Comparison of ENCODE assay signal across 8 cellular contexts in genomic region chr19:37505958-37506386, GRCh38. TPM values are rescaled to one million over a fixed set of nuclear protein-coding genes. Genes with fewer than 3 reads are reported as not detected.
DNase-seq lines count a peak whose midpoint lies in the region; ATAC-seq and TF ChIP-seq lines count a peak whose summit lies in the region.

No MANE protein-coding gene starts in this region.

- peak overlapping the region; percentile 92 for H2AFZ ChIP-seq in hepatocyte

- peak overlapping the region; percentile 78 for H3K27ac ChIP-seq in SJCRH30
- H3K27ac ChIP-seq in hepatocyte = peak overlapping the region; percentile 99

- peak; percentile 41 to 55 for ATAC-seq in stimulated activated naive B cell treated with anti-CD40 and anti-IgM and Interleukin-4, amounts not matched to agents 10 μg/mL and 1 μg/mL and 100 μg/mL, for 72 hours (replicated peaks)
- ATAC-seq in GM18858 (IDR thresholded peaks at IDR 0.05; ENCODE audit: unreplicated experiment) (no peak), HG03439 (IDR thresholded peaks at IDR 0.05; ENCODE audit: unreplicated experiment) (no peak), HG02763 (IDR thresholded peaks at IDR 0.05; ENCODE audit: unreplicated experiment) (no peak)

- H4K20me1 ChIP-seq in hepatocyte (ENCODE audit: insufficient read depth, poor library complexity, severe bottlenecking) = no peaks in the 10 kb centered on the region

- peaks cover 3% of the 10 kb centered on the region for H3K79me2 ChIP-seq in hepatocyte

- peak overlapping the region; percentile 85 for H3K4me2 ChIP-seq in hepatocyte

- no peak overlapping the region for H3K4me3 Mint-ChIP-seq in stimulated activated naive B cell treated with anti-CD40 and anti-IgM and Interleukin-4, amounts not matched to agents 10 μg/mL and 1 μg/mL and 100 μg/mL, for 72 hours

- no peak overlapping the region for H3K27ac Mint-ChIP-seq in stimulated activated naive B cell treated with anti-CD40 and anti-IgM and Interleukin-4, amounts not matched to agents 10 μg/mL and 1 μg/mL and 100 μg/mL, for 72 hours

- WGBS in hepatocyte (ENCODE audit: low lambda C conversion rate, missing lambda C conversion rate) = 7% methylated on average over 12 of the region's 12 CpGs

- H3K27me3 ChIP-seq in SJCRH30 = no peaks in the 10 kb centered on the region
- H3K27me3 ChIP-seq in hepatocyte = no peaks in the 10 kb centered on the region

- H3K9me2 ChIP-seq in hepatocyte (replicated peaks; ENCODE audit: insufficient read depth) = no peaks in the 10 kb centered on the region

- H3K4me1 Mint-ChIP-seq in stimulated activated naive B cell treated with anti-CD40 and anti-IgM and Interleukin-4, amounts not matched to agents 10 μg/mL and 1 μg/mL and 100 μg/mL, for 72 hours = no peaks in the 10 kb centered on the region

- H3K36me3 Mint-ChIP-seq in stimulated activated naive B cell treated with anti-CD40 and anti-IgM and Interleukin-4, amounts not matched to agents 10 μg/mL and 1 μg/mL and 100 μg/mL, for 72 hours = peaks cover 38 to 47% of the 10 kb centered on the region in 2 donors

- DNase-seq in NCI-H1092 treated with DMSO at 0.1 percent for 48 hours (lab: John Stamatoyannopoulos, UW) (peak; percentile 70), NCI-H1092 (lab: John Stamatoyannopoulos, UW) (no peak), SJCRH30 (no peak), hepatocyte (ENCODE audit: low spot score) (peak; percentile 6)
- DNase-seq in stimulated activated naive B cell treated with anti-CD40 and anti-IgM and Interleukin-4, amounts not matched to agents 10 μg/mL and 1 μg/mL and 100 μg/mL, for 72 hours = no peak

- H3K36me3 ChIP-seq in SJCRH30 (no peaks in the 10 kb centered on the region; the same call in 1 of the 2 replicates), hepatocyte (replicated peaks; ENCODE audit: insufficient read depth, low read depth) (no peaks in the 10 kb centered on the region)

- H3K9me3 Mint-ChIP-seq in stimulated activated naive B cell treated with anti-CD40 and anti-IgM and Interleukin-4, amounts not matched to agents 10 μg/mL and 1 μg/mL and 100 μg/mL, for 72 hours = peaks cover 11% of the 10 kb centered on the region in 2 donors

- H3K4me3 ChIP-seq in SJCRH30 = peak overlapping the region; percentile 64
- peak overlapping the region; percentile 93 for H3K4me3 ChIP-seq in hepatocyte

- no peak for TF ChIP-seq CTCF in hepatocyte (IDR thresholded peaks at IDR 0.05; ENCODE audit: poor library complexity)

- H3K4me1 ChIP-seq in SJCRH30 = no peaks in the 10 kb centered on the region
- peaks cover 4% of the 10 kb centered on the region for H3K4me1 ChIP-seq in hepatocyte (ENCODE audit: insufficient read depth)

- H3K27me3 Mint-ChIP-seq in stimulated activated naive B cell treated with anti-CD40 and anti-IgM and Interleukin-4, amounts not matched to agents 10 μg/mL and 1 μg/mL and 100 μg/mL, for 72 hours = no peaks in the 10 kb centered on the region

- 0 out of 2 replicates have a peak, but pooled peaks cover 3% of the 10 kb centered on the region for H3K9me3 ChIP-seq in SJCRH30 (replicated peaks)
- H3K9me3 ChIP-seq in hepatocyte (ENCODE audit: low read depth) = peaks cover 2% of the 10 kb centered on the region

RNA-seq across cellular contexts. Expression of gene ZNF793, which starts 0.8 kb away (rescaled TPM):
- total RNA-seq in SJCRH30 (2014; rRNA removed; shearing (Covaris generic)) = 1.9 and 2.3 TPM in 2 replicates
- total RNA-seq in hepatocyte = 5.1 and 5.8 TPM in 2 replicates
- polyA plus RNA-seq in hepatocyte = 6.0 and 6.2 TPM in 2 replicates

RNA-seq across cellular contexts. Expression of gene ZNF570, which starts 36.8 kb away (rescaled TPM):
- total RNA-seq in SJCRH30 (2014; rRNA removed; shearing (Covaris generic)) = 9.4 and 11.8 TPM in 2 replicates
- total RNA-seq in hepatocyte = 5.1 and 7.4 TPM in 2 replicates
- 1.2 and 1.8 TPM in 2 replicates for polyA plus RNA-seq in hepatocyte

RNA-seq across cellular contexts. Expression of gene ZNF569, which starts 38.7 kb away (rescaled TPM):
- 16.9 and 21.9 TPM in 2 replicates for total RNA-seq in SJCRH30 (2014; rRNA removed; shearing (Covaris generic))
- total RNA-seq in hepatocyte = 5.9 and 7.9 TPM in 2 replicates
- polyA plus RNA-seq in hepatocyte = 2.2 and 3.6 TPM in 2 replicates

Comparison
In these comparisons a context has a peak if more than half of its experiments do, and no peak if none do; other contexts are left out.
1. DNase-seq: peak in NCI-H1092 treated with DMSO at 0.1 percent for 48 hours (single experiment) and hepatocyte (single experiment); none in NCI-H1092 (single experiment), SJCRH30 (0 of 2) and stimulated activated naive B cell treated with anti-CD40 and anti-IgM and Interleukin-4, amounts not matched to agents 10 μg/mL and 1 μg/mL and 100 μg/mL, for 72 hours (single experiment).
2. ATAC-seq: peak in stimulated activated naive B cell treated with anti-CD40 and anti-IgM and Interleukin-4, amounts not matched to agents 10 μg/mL and 1 μg/mL and 100 μg/mL, for 72 hours (2 of 2); none in GM18858 (single experiment), HG03439 (single experiment) and HG02763 (single experiment).